ENCODE assay signal across 1 cellular context in the genomic region with DNA sequence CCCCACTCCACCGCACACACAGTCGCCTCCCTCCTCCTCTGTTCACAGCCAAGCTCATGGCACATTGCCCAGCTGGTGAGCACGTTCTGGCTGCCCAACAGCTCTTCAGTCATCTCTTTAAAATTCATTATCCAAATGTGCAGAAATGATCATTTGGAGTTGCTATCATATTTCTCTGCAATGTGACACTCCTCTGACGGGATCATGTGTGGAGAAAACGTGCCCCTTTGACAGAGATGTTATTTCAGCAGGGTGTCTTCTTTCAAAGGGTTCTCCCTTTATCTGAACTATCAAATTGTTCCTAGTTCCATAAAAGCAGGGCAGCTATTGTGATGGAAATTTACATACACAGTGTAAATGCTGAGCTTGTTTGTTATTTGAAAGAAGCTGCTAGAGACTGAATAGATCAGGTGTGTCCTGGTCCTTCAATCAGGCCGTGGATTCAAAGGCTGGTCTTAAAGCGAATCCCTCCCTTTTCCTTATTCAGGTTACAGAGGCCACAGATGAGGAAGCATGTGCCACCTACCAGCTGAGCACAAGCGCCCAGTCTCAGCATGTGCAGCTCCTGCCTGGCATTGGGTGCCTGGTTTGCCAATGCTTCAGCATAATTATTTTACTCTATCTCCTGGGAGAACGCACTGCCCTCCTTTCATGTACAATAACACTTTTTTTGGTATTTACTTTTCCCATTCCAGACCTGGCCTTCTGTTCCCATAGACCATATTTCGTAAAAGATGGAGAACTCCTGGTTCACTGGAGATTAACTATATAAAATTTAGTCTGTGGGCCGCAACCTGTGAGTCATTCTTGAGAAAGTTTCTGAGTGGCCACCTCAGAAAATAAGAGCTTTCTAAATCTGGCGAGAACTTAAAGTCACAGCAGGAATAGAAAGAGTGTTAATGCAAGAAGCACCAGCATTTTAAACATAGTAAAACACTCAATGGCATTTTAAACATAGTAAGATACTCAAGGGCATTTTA.
TF ChIP-seq lines count a peak whose summit lies in the region.

No MANE protein-coding gene starts in this region.

TF ChIP-seq in H1, 55 proteins besides CTCF, POLR2A, EP300 and RAD21 (continued from another document):
- peak; percentile 85 for TF ChIP-seq E2F6 (IDR thresholded peaks at IDR 0.05)
- no peak for TF ChIP-seq SP2 (IDR thresholded peaks at IDR 0.05; ENCODE audit: low read length)
- TF ChIP-seq PHF8 (conservative IDR thresholded peaks at IDR 0.05; ENCODE audit: low read depth, low read length): no peak
